In the genomic region with DNA sequence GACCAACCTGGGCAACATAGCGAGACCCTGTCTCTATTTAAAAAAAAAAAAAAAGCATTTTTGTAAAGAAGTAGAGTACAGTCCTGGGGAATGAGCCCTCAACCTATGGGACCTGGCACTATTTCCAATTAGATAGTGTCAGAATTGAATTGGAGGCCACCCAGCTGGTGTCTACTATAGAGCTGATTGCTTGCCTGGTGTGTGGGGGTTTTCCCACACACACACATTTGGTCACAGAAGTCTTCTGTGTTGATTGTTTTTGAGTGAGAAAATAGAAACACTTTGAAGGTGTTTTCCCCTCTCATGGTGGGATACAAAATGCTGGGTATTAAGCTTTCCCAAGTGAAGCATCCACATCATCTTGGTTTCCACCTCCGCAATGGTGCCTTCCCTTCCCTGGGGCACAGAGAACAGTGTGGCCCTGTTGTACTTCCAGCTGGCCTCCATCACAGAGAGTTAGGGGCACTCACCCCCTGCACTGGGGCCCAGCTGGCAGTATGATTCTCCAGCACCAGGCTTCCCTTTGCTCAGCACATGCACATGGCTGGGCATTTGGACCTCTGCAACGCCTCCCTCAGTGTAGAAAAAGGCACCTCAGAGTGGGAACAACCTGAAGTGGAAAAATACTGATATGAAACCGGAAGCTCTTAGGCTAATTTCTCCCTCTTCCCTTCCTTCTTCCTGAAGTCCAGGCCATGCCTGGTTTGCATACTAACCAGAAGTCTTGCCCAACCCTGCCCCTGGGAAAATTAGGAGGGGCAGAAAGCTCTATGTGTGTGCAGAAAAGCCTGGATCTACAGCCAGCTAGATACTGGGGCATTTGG, we compare ENCODE assay signal across 12 cellular contexts. TPM values are rescaled to one million over a fixed set of nuclear protein-coding genes. Genes with fewer than 3 reads are reported as not detected.
A peak's percentile ranks its signal among the peaks of the same experiment; 100 is the strongest.
DNase-seq lines count a peak whose midpoint lies in the region; ATAC-seq and TF ChIP-seq lines count a peak whose summit lies in the region.
"Had no signal": no experiment of that assay in that cellular context is flagged by ENCODE, and none has a peak within 500 bp of the region (broad histone marks: within the 10 kb centered on the region; RNA-seq: fewer than 3 reads in every experiment).

No MANE protein-coding gene starts in this region.

- H3K4me3 ChIP-seq in foreskin fibroblast (ENCODE audit: low read depth in 1 of 2, low read length in 2 of 2) = no peak overlapping the region
- H3K4me3 ChIP-seq: MG63 had no signal

- DNase-seq in HuH-7 (ENCODE audit: low spot score) (peak; percentile 54), RPMI7951 (ENCODE audit: low read depth) (peak; percentile 20), foreskin fibroblast (peak; percentile 66 to 87), sciatic nerve (ENCODE audit: low spot score) (no peak), NCI-H2171 (lab: John Stamatoyannopoulos, UW) (no peak)
- no peak for DNase-seq in stimulated activated CD8-positive, alpha-beta memory T cell treated with anti-CD3 and anti-CD28 coated beads, Interleukin-4, amount 100 ng/mL, for 48 hours
- no peak for DNase-seq in activated CD4-positive, alpha-beta T cell treated with anti-CD3 and anti-CD28 coated beads, Interleukin-2, amount 50 U/mL, for 1 hour
- DNase-seq: activated naive CD4-positive, alpha-beta T cell treated with Interleukin-2 at 50 U/mL for 16 hours; DMS153; effector CD8-positive, alpha-beta T cell; MG63; NCI-H510A treated with DMSO at 0.1 percent for 48 hours had no signal

- intact Hi-C loops in sciatic nerve (cut with DNase I) = no loop called here

- ATAC-seq in sciatic nerve = peak; percentile 72

- no peak for TF ChIP-seq CTCF in foreskin fibroblast (IDR thresholded peaks at IDR 0.05; ENCODE audit: low read depth, low read length)

RNA-seq across cellular contexts. Expression of gene NFKB2, which starts 10.7 kb away (rescaled TPM):
- total RNA-seq in RPMI7951 (2014; rRNA removed; shearing (Covaris generic)) = 19.9 and 28.9 TPM in 2 replicates
- 64.1 TPM for total RNA-seq in sciatic nerve

RNA-seq across cellular contexts. Expression of gene PSD, which starts 33.8 kb away (rescaled TPM):
- 0.24 and 1.5 TPM in 2 replicates for total RNA-seq in RPMI7951 (2014; rRNA removed; shearing (Covaris generic))
- 1.9 TPM for total RNA-seq in sciatic nerve

RNA-seq across cellular contexts. Expression of gene FBXL15, which starts 35.8 kb away (rescaled TPM):
- total RNA-seq in RPMI7951 (2014; rRNA removed; shearing (Covaris generic)) = 5.3 and 6.1 TPM in 2 replicates
- 11.1 TPM for total RNA-seq in sciatic nerve

RNA-seq across cellular contexts. Expression of gene CUEDC2, which starts 47.6 kb away (rescaled TPM):
- 43.4 and 53.6 TPM in 2 replicates for total RNA-seq in RPMI7951 (2014; rRNA removed; shearing (Covaris generic))
- 101 TPM for total RNA-seq in sciatic nerve

Comparison
In these comparisons a context has a peak if more than half of its experiments do, and no peak if none do; other contexts are left out.
1. DNase-seq: peak in HuH-7 (single experiment), RPMI7951 (single experiment) and foreskin fibroblast (2 of 2); none in sciatic nerve (single experiment), NCI-H2171 (single experiment), stimulated activated CD8-positive, alpha-beta memory T cell treated with anti-CD3 and anti-CD28 coated beads, Interleukin-4, amount 100 ng/mL, for 48 hours (single experiment) and activated CD4-positive, alpha-beta T cell treated with anti-CD3 and anti-CD28 coated beads, Interleukin-2, amount 50 U/mL, for 1 hour (single experiment).